ENCODE assay signal across 20 cellular contexts in the genomic region with DNA sequence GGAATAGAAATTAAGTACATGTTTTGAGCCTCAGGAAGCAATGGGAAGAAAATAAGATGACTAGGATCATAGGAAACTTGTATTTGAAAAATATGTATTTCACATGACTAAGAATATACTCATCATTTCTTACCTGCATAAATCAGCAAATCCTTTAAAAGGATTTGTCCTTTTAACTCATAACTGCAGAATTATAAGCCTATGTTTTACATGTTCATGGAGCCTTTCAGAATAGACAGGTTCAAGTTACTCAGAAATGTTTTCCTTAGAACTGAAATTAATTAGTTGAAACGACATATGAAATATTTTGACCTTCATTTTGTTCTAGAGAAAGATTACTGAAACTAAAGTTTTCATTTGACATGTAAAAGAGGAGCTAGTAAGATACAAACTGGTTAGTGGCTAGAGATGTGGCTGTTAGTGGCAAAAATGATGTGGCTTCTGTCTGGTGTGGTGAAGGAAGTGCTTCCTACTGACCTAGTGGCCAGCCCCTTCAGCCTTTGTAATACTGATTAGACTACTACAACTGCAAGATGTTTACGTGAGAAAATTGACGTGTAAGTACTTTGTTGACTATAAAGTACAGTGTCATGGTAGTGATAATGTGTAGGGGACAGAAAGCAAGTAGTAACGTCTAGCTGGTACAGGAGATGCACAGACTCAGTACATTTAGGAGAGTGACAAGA. TPM values are rescaled to one million over a fixed set of nuclear protein-coding genes. Genes with fewer than 3 reads are reported as not detected.
DNase-seq lines count a peak whose midpoint lies in the region; ATAC-seq and TF ChIP-seq lines count a peak whose summit lies in the region.
"Had no signal": no experiment of that assay in that cellular context is flagged by ENCODE, and none has a peak within 500 bp of the region (broad histone marks: within the 10 kb centered on the region; RNA-seq: fewer than 3 reads in every experiment).

No MANE protein-coding gene starts in this region.

- H3K4me1 ChIP-seq in effector memory CD4-positive, alpha-beta T cell (ENCODE audit: control insufficient read depth, insufficient read depth, low read length, poor library complexity, severe bottlenecking), result no peaks in the 10 kb centered on the region
- no peaks in the 10 kb centered on the region for H3K4me1 ChIP-seq in colonic mucosa
- H3K4me1 ChIP-seq: SJCRH30 had no signal

- no peak overlapping the region for H3K4me3 ChIP-seq in effector memory CD4-positive, alpha-beta T cell (ENCODE audit: insufficient read depth, low read depth, low read length, poor library complexity, severe bottlenecking)
- no peak overlapping the region for H3K4me3 ChIP-seq in colonic mucosa
- H3K4me3 ChIP-seq: GM23248, SJCRH30 had no signal

- peaks cover 76% of the 10 kb centered on the region for H3K36me3 Mint-ChIP-seq in activated T-cell treated with anti-CD3 and anti-CD28 coated beads, Interleukin-2, amount 50 U/mL, for 24 hours (ENCODE audit: low read depth)
- peaks cover 47% of the 10 kb centered on the region for H3K36me3 Mint-ChIP-seq in T-helper 2 cell treated with Interferon-gamma antibody and Interleukin-4, amounts not matched to agents 5 μg/mL and 100 μg/mL, for 36 hours (ENCODE audit: low read depth)

- H3K4me3 Mint-ChIP-seq in activated T-cell treated with anti-CD3 and anti-CD28 coated beads, Interleukin-2, amount 50 U/mL, for 24 hours, result no peak overlapping the region
- H3K4me3 Mint-ChIP-seq in T-helper 2 cell treated with Interferon-gamma antibody and Interleukin-4, amounts not matched to agents 5 μg/mL and 100 μg/mL, for 36 hours, result no peak overlapping the region

- no peaks in the 10 kb centered on the region for H3K9me3 Mint-ChIP-seq in activated T-cell treated with anti-CD3 and anti-CD28 coated beads, Interleukin-2, amount 50 U/mL, for 24 hours
- no peaks in the 10 kb centered on the region for H3K9me3 Mint-ChIP-seq in T-helper 2 cell treated with Interferon-gamma antibody and Interleukin-4, amounts not matched to agents 5 μg/mL and 100 μg/mL, for 36 hours

- intact Hi-C loops in colonic mucosa (cut with DNase I), result no loop called here

- peak; percentile 57 for ATAC-seq in stimulated activated naive CD8-positive, alpha-beta T cell treated with anti-CD3 and anti-CD28 coated beads, Interleukin-15, Interleukin-2, amounts not matched to agents 100 U/mL and 50 U/mL, for 24 hours

- peaks cover 54% of the 10 kb centered on the region for H3K36me3 ChIP-seq in effector memory CD4-positive, alpha-beta T cell (ENCODE audit: control insufficient read depth, insufficient read depth, low read length)
- peaks cover 23% of the 10 kb centered on the region for H3K36me3 ChIP-seq in colonic mucosa

- H3K27me3 ChIP-seq in effector memory CD4-positive, alpha-beta T cell (replicated peaks; ENCODE audit: control insufficient read depth, insufficient read depth, low read length, poor library complexity, severe bottlenecking), result no peaks in the 10 kb centered on the region
- H3K27me3 ChIP-seq in colonic mucosa, result no peaks in the 10 kb centered on the region
- H3K27me3 ChIP-seq: SJCRH30 had no signal

- TF ChIP-seq CTCF in colonic mucosa (IDR thresholded peaks at IDR 0.05), result no peak

- H3K27ac ChIP-seq in effector memory CD4-positive, alpha-beta T cell (ENCODE audit: insufficient read depth, low read length, poor library complexity, severe bottlenecking), result peak overlapping the region; percentile 3
- H3K27ac ChIP-seq in colonic mucosa, result no peak overlapping the region
- H3K27ac ChIP-seq: GM23248, SJCRH30 had no signal

- no peak overlapping the region for H3K9ac ChIP-seq in colonic mucosa (ENCODE audit: low read depth in 2 of 2, low read length in 2 of 2)
- H3K9ac ChIP-seq: GM23248 had no signal

- no peaks in the 10 kb centered on the region for H3K9me3 ChIP-seq in effector memory CD4-positive, alpha-beta T cell (ENCODE audit: control insufficient read depth, low read length)
- H3K9me3 ChIP-seq in colonic mucosa, result no peaks in the 10 kb centered on the region
- H3K9me3 ChIP-seq: SJCRH30 had no signal

- H3K4me1 Mint-ChIP-seq in activated T-cell treated with anti-CD3 and anti-CD28 coated beads, Interleukin-2, amount 50 U/mL, for 24 hours (ENCODE audit: low read depth), result peaks cover 13% of the 10 kb centered on the region
- H3K4me1 Mint-ChIP-seq in T-helper 2 cell treated with Interferon-gamma antibody and Interleukin-4, amounts not matched to agents 5 μg/mL and 100 μg/mL, for 36 hours (ENCODE audit: low read depth), result no peaks in the 10 kb centered on the region

- H3K27me3 Mint-ChIP-seq in activated T-cell treated with anti-CD3 and anti-CD28 coated beads, Interleukin-2, amount 50 U/mL, for 24 hours, result no peaks in the 10 kb centered on the region
- H3K27me3 Mint-ChIP-seq in T-helper 2 cell treated with Interferon-gamma antibody and Interleukin-4, amounts not matched to agents 5 μg/mL and 100 μg/mL, for 36 hours (ENCODE audit: low read depth), result no peaks in the 10 kb centered on the region

- peak overlapping the region; percentile 91 for H3K27ac Mint-ChIP-seq in activated T-cell treated with anti-CD3 and anti-CD28 coated beads, Interleukin-2, amount 50 U/mL, for 24 hours
- H3K27ac Mint-ChIP-seq in T-helper 2 cell treated with Interferon-gamma antibody and Interleukin-4, amounts not matched to agents 5 μg/mL and 100 μg/mL, for 36 hours, result peak overlapping the region; percentile 13

- no peak for DNase-seq in activated T-cell treated with anti-CD3 and anti-CD28 coated beads, Interleukin-2, amount 50 U/mL, for 24 hours
- no peak for DNase-seq in activated T-cell treated with anti-CD3 and anti-CD28 coated beads, Interleukin-2, amount 50 U/mL, for 1 hour
- no peak for DNase-seq in T-helper 2 cell treated with Interferon-gamma antibody and Interleukin-4, amounts not matched to agents 5 μg/mL and 100 μg/mL, for 36 hours (ENCODE audit: low spot score)
- no peak for DNase-seq in effector memory CD4-positive, alpha-beta T cell
- DNase-seq in stimulated activated naive CD8-positive, alpha-beta T cell treated with anti-CD3 and anti-CD28 coated beads, Interleukin-15, Interleukin-2, amounts not matched to agents 100 U/mL and 50 U/mL, for 24 hours, result no peak
- DNase-seq in RKO (ENCODE audit: low spot score) (no peak), NCI-H1694 (lab: John Stamatoyannopoulos, UW) (no peak), colonic mucosa (no peak)
- DNase-seq: effector CD8-positive, alpha-beta T cell; GDM1; GM23248; hippocampal formation; kidney glomerular epithelial cell; NCI-H1048; NCI-H2081 treated with DMSO at 0.1 percent for 48 hours; NCI-H524 treated with DMSO at 0.1 percent for 48 hours; nucleus accumbens; SJCRH30; stimulated activated naive CD4-positive, alpha-beta T cell; T-helper 9 cell had no signal

RNA-seq across cellular contexts. Expression of gene PACC1, which starts 54.7 kb away (rescaled TPM):
- total RNA-seq in colonic mucosa, result 1 to 10 TPM; 2.6 to 3.1 TPM
